ENCODE assay signal across 19 cellular contexts in genomic region chr6:166720859-166721258, GRCh38.
"Had no signal": no experiment of that assay in that cellular context is flagged by ENCODE, and none has a peak within 500 bp of the region (broad histone marks: within the 10 kb centered on the region; RNA-seq: fewer than 3 reads in every experiment).

No MANE protein-coding gene starts in this region.

- H3K4me1 ChIP-seq: spleen, tibial artery, upper lobe of left lung, vagina had no signal

- DNase-seq: effector memory CD8-positive, alpha-beta T cell; erythroblast; foreskin melanocyte; heart left ventricle; hippocampal formation; mammary epithelial cell; mucosa of descending colon; naive thymus-derived CD8-positive, alpha-beta T cell; psoas muscle; spleen; stimulated activated CD4-positive, alpha-beta T cell treated with anti-CD3 and anti-CD28 coated beads, Interleukin-15, amount 100 ng/mL, for 24 hours; stimulated activated CD4-positive, alpha-beta T cell treated with anti-CD3 and anti-CD28 coated beads, Interleukin-1b, Interleukin-23, amount 100 ng/mL, for 48 hours; stimulated activated CD4-positive, alpha-beta T cell treated with anti-CD3 and anti-CD28 coated beads, Interleukin-4, amount 100 ng/mL, for 24 hours; tibial artery; upper lobe of left lung had no signal

- H3K36me3 ChIP-seq: heart left ventricle, spleen, tibial artery, upper lobe of left lung, vagina had no signal

- ATAC-seq: effector memory CD8-positive, alpha-beta T cell; mucosa of descending colon; naive thymus-derived CD8-positive, alpha-beta T cell; sciatic nerve; stimulated activated memory B cell treated with anti-CD40 and anti-IgM and Interleukin-4, amounts not matched to agents 10 μg/mL and 1 μg/mL and 100 μg/mL, for 72 hours had no signal

- H3K9me3 ChIP-seq: heart left ventricle, mucosa of descending colon, neutrophil, psoas muscle, spleen, tibial artery, upper lobe of left lung, vagina had no signal

- H3K27me3 ChIP-seq: heart left ventricle, neutrophil, spleen, upper lobe of left lung, vagina had no signal

- H3K27ac ChIP-seq: heart left ventricle, neutrophil, psoas muscle, spleen, tibial artery, upper lobe of left lung, vagina had no signal

- H3K4me3 ChIP-seq: heart left ventricle, mucosa of descending colon, psoas muscle, spleen, tibial artery, upper lobe of left lung, vagina had no signal
